ENCODE assay signal across 1 cellular context in genomic region chr7:131618391-131618790, GRCh38.
TF ChIP-seq lines count a peak whose summit lies in the region.

No MANE protein-coding gene starts in this region.

TF ChIP-seq in HepG2, 621 proteins besides CTCF, POLR2A, EP300 and RAD21 (continued from another document):
- TF ChIP-seq HNF1A (IDR thresholded peaks at IDR 0.05; ENCODE audit: low read depth), result no peak
- no peak for TF ChIP-seq HNF1A (CRISPR knock-in tag; IDR thresholded peaks at IDR 0.05; ENCODE audit: borderline replicate concordance)
- TF ChIP-seq, protein P1, sequence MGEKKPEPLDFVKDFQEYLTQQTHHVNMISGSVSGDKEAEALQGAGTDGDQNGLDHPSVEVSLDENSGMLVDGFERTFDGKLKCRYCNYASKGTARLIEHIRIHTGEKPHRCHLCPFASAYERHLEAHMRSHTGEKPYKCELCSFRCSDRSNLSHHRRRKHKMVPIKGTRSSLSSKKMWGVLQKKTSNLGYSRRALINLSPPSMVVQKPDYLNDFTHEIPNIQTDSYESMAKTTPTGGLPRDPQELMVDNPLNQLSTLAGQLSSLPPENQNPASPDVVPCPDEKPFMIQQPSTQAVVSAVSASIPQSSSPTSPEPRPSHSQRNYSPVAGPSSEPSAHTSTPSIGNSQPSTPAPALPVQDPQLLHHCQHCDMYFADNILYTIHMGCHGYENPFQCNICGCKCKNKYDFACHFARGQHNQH (CRISPR knock-in tag; IDR thresholded peaks at IDR 0.05), result no peak
- TF ChIP-seq ZNF629 (CRISPR knock-in tag; conservative IDR thresholded peaks at IDR 0.05), result no peak
- TF ChIP-seq ATM (IDR thresholded peaks at IDR 0.05; ENCODE audit: borderline replicate concordance), result no peak
- TF ChIP-seq, protein P2, sequence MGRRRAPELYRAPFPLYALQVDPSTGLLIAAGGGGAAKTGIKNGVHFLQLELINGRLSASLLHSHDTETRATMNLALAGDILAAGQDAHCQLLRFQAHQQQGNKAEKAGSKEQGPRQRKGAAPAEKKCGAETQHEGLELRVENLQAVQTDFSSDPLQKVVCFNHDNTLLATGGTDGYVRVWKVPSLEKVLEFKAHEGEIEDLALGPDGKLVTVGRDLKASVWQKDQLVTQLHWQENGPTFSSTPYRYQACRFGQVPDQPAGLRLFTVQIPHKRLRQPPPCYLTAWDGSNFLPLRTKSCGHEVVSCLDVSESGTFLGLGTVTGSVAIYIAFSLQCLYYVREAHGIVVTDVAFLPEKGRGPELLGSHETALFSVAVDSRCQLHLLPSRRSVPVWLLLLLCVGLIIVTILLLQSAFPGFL (CRISPR knock-in tag; IDR thresholded peaks at IDR 0.05), result no peak
